Comparison of ENCODE assay signal across 16 cellular contexts in the genomic region with DNA sequence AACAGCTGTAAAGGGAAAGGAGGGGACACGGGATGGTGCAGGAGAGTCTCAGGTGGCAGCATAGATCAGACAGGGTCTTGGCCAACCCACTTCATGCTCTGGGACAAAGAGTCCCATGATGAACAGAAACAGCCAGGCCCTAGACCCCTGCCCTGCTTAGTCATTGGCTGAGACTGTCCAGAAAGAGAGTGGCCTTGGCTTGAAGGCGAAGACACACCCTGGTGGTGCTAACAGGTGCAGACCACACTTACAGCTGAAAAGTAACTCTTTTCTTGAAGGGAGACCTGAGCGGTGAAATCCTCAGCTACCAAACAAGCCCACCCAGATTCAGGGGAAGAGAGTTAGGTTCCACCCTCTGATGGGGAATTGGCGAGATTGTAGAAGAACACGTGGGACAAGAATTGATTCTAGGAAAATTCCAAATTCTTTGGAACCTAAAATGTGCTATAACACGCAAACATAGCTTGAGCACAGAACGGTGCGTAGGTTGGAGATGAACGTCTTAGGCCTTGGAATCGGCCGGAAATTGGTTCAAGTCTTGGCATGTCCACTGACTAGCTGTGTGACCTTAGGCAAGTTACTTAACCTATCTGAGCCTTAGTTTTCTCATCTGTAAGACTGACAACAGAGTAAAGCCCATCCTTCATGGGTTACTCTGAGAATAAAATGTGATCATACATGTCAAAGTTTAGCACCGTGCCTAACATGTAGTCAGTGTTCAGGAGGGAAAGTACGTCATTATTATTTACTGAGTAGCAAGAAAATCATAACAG. TPM values are rescaled to one million over a fixed set of nuclear protein-coding genes. Genes with fewer than 3 reads are reported as not detected.
DNase-seq lines count a peak whose midpoint lies in the region; ATAC-seq, FAIRE-seq and TF ChIP-seq lines count a peak whose summit lies in the region.
"Had no signal": no experiment of that assay in that cellular context is flagged by ENCODE, and none has a peak within 500 bp of the region (broad histone marks: within the 10 kb centered on the region; RNA-seq: fewer than 3 reads in every experiment).

No MANE protein-coding gene starts in this region.

- H2AK5ac ChIP-seq in H1 (ENCODE audit: low read depth, low read length): no peak overlapping the region
- no peak overlapping the region for H2AK5ac ChIP-seq in neuronal stem cell (ENCODE audit: low read depth, low read length)

- H2AFZ ChIP-seq in H1 (ENCODE audit: low read length): 0 out of 2 replicates have a peak overlapping the region, but pooled peaks have one; percentile 5
- H2AFZ ChIP-seq in neuronal stem cell (ENCODE audit: low read length): peak overlapping the region; percentile 25
- H2AFZ ChIP-seq: GM23248 had no signal

- H3K4ac ChIP-seq in H1 (replicated peaks; ENCODE audit: insufficient read length, low read depth, low read length): no peak overlapping the region
- no peak overlapping the region for H3K4ac ChIP-seq in neuronal stem cell (ENCODE audit: low read length)

- no peak overlapping the region for H3K56ac ChIP-seq in H1 (replicated peaks; ENCODE audit: insufficient read length, low read depth, low read length)

- no peaks in the 10 kb centered on the region for H4K20me1 ChIP-seq in BLaER1 treated with 17β-estradiol and CSF1 and Interleukin-3, amounts not matched to agents 10 nM and 100 nM
- H4K20me1 ChIP-seq in H1 (replicated peaks in 1 of 2; ENCODE audit: control insufficient read depth in 1 of 2, insufficient read depth in 2 of 2, low read length in 2 of 2): no peaks in the 10 kb centered on the region

- H3K23me2 ChIP-seq in H1 (ENCODE audit: low read depth, low read length): no peaks in the 10 kb centered on the region

- H3K27ac Mint-ChIP-seq in activated naive CD4-positive, alpha-beta T cell treated with anti-CD3 and anti-CD28 coated beads, Interleukin-2, amount 50 U/mL, for 72 hours: no peak overlapping the region
- H3K27ac Mint-ChIP-seq: CD4-positive, alpha-beta memory T cell had no signal

- H3K79me2 ChIP-seq in H1 (ENCODE audit: control insufficient read depth in 1 of 2, insufficient read depth in 2 of 2, low read length in 2 of 2): no peaks in the 10 kb centered on the region

- H3K9ac ChIP-seq in BLaER1 treated with 17β-estradiol and CSF1 and Interleukin-3, amounts not matched to agents 10 nM and 100 nM: peak overlapping the region in 1 of 11 experiments; percentile 33; a peak in 2 of 22 replicates
- no peak overlapping the region for H3K9ac ChIP-seq in H1 (replicated peaks in 1 of 4; ENCODE audit: extremely low read depth in 1 of 4, low read depth in 3 of 4, low read length in 3 of 4)
- H3K9ac ChIP-seq in neuronal stem cell (ENCODE audit: low read depth, low read length, poor library complexity): no peak overlapping the region
- H3K9ac ChIP-seq: GM23248 had no signal

- no peak overlapping the region for H4K91ac ChIP-seq in H1 (replicated peaks; ENCODE audit: insufficient read length, low read length)
- no peak overlapping the region for H4K91ac ChIP-seq in neuronal stem cell (ENCODE audit: low read depth, low read length, poor library complexity)

- TF ChIP-seq CTCF in HEK293 (tag by site-specific recombination; IDR thresholded peaks at IDR 0.05) (no peak), H1 (IDR thresholded peaks at IDR 0.05; ENCODE audit: control extremely low read depth in 1 of 3, insufficient read depth in 1 of 3, low read depth in 1 of 3, low read length in 3 of 3) (peak in 1 of 3 experiments; percentile 27; a peak in 1 of 4 replicates), foreskin fibroblast (IDR thresholded peaks at IDR 0.05; ENCODE audit: low read depth, low read length) (no peak)

- peaks cover 1 to 11% (median 7%) of the 10 kb centered on the region in 11 experiments; a peak in 18 of 22 replicates for H3K9me3 ChIP-seq in BLaER1 treated with 17β-estradiol and CSF1 and Interleukin-3, amounts not matched to agents 10 nM and 100 nM (replicated peaks in 1 of 11)
- H3K9me3 ChIP-seq in HEK293 (ENCODE audit: control insufficient read depth, insufficient read depth, low read depth, low read length): no peaks in the 10 kb centered on the region
- peaks cover 0 to 3% of the 10 kb centered on the region in 2 experiments; a peak in 1 of 4 replicates for H3K9me3 ChIP-seq in H1 (ENCODE audit: insufficient read depth in 2 of 2, low read depth in 1 of 2, low read length in 1 of 2)
- H3K9me3 ChIP-seq in neuronal stem cell (replicated peaks in 1 of 2; ENCODE audit: control insufficient read depth in 2 of 2, insufficient read depth in 1 of 2, low read depth in 1 of 2, low read length in 2 of 2): peaks cover 1 to 7% of the 10 kb centered on the region in 2 donors
- H3K9me3 ChIP-seq: HAP-1 had no signal

- H3K4me1 ChIP-seq in BLaER1 treated with 17β-estradiol and CSF1 and Interleukin-3, amounts not matched to agents 10 nM and 100 nM: peaks cover 0 to 19% (median 13%) of the 10 kb centered on the region in 10 experiments; a peak in 13 of 20 replicates
- H3K4me1 ChIP-seq in HEK293 (ENCODE audit: control insufficient read depth, insufficient read depth, low read length) (no peaks in the 10 kb centered on the region), H1 (replicated peaks in 1 of 4; ENCODE audit: control insufficient read depth in 3 of 4, insufficient read depth in 4 of 4, low read length in 3 of 4) (peaks cover 0 to 3% (median 0%) of the 10 kb centered on the region in 4 experiments; a peak in 1 of 7 replicates), neuronal stem cell (ENCODE audit: control insufficient read depth in 2 of 2, insufficient read depth in 1 of 2, low read depth in 1 of 2, low read length in 2 of 2) (peaks cover 15 to 20% of the 10 kb centered on the region in 2 donors)

- ATAC-seq in activated naive CD4-positive, alpha-beta T cell treated with anti-CD3 and anti-CD28 coated beads, Interleukin-2, amount 50 U/mL, for 72 hours: no peak
- ATAC-seq in HG02571 (IDR thresholded peaks at IDR 0.05; ENCODE audit: unreplicated experiment): no peak
- ATAC-seq: GM12878 had no signal

- TF ChIP-seq POLR2A in H1 (IDR thresholded peaks at IDR 0.05; ENCODE audit: control extremely low read depth in 1 of 2, low read depth in 2 of 2, low read length in 2 of 2): no peak

- POLR2A ChIA-PET in HEK293 (lab: Yijun Ruan, JAX) (interaction anchor here (0.5 kb wide), 1 partner anchor 16 kb away, joined by 5 read pairs; no protein-coding TSS in a partner anchor), H1 (lab: Charles Lee; ENCODE audit: partially characterized antibody) (interaction anchor here (1.2 to 1.3 kb wide), 4 partner anchors 38 to 60 kb away, joined by 3 read pairs; no protein-coding TSS in a partner anchor)

- H3K36me3 ChIP-seq in BLaER1 treated with 17β-estradiol and CSF1 and Interleukin-3, amounts not matched to agents 10 nM and 100 nM: no peaks in the 10 kb centered on the region
- H3K36me3 ChIP-seq in HEK293 (ENCODE audit: control insufficient read depth in 2 of 2, insufficient read depth in 1 of 2, low read length in 2 of 2) (no peaks in the 10 kb centered on the region), H1 (ENCODE audit: control insufficient read depth in 2 of 4, insufficient read depth in 4 of 4, low read length in 3 of 4) (no peaks in the 10 kb centered on the region), neuronal stem cell (replicated peaks in 1 of 2; ENCODE audit: control insufficient read depth in 2 of 2, insufficient read depth in 2 of 2, low read length in 2 of 2) (no peaks in the 10 kb centered on the region)
- H3K36me3 ChIP-seq: HAP-1 had no signal

- WGBS in H1 (ENCODE audit: extremely low coverage in 1 of 2, insufficient coverage in 1 of 2, insufficient read length in 1 of 2, insufficient replicate concordance in 2 of 2, low coverage in 1 of 2, low lambda C conversion rate in 2 of 2, missing lambda C conversion rate in 1 of 2), 2 experiments: 90% methylated on average over 13 of the region's 13 CpGs; no CpG with 5 or more reads in 1 of the 2 experiments
- WGBS in neuronal stem cell (ENCODE audit: extremely low coverage in 2 of 2, insufficient read length in 2 of 2, insufficient replicate concordance in 1 of 2), 2 donors: no CpG with 5 or more reads among the region's 13 CpGs

- no peak overlapping the region for H2BK120ac ChIP-seq in H1 (replicated peaks; ENCODE audit: low read depth, low read length)
- no peak overlapping the region for H2BK120ac ChIP-seq in neuronal stem cell (ENCODE audit: low read depth, low read length)

- DNase-seq in H1 (ENCODE audit: low read depth in 1 of 2, low spot score in 2 of 2): no peak
- no peak for DNase-seq in neuronal stem cell (ENCODE audit: low spot score)
- DNase-seq in activated naive CD4-positive, alpha-beta T cell treated with anti-CD3 and anti-CD28 coated beads, Interleukin-2, amount 50 U/mL, for 72 hours (ENCODE audit: low spot score in 2 of 2): no peak
- DNase-seq in foreskin fibroblast: no peak
- DNase-seq: ACHN; CD4-positive, alpha-beta memory T cell; DMS79; IMR-90 had no signal

- no peak overlapping the region for H3K4me3 ChIP-seq in BLaER1 treated with 17β-estradiol and CSF1 and Interleukin-3, amounts not matched to agents 10 nM and 100 nM
- H3K4me3 ChIP-seq in HEK293 (ENCODE audit: low read depth, low read length) (no peak overlapping the region), H1 (ENCODE audit: extremely low read depth in 1 of 4, insufficient read depth in 2 of 4, low read depth in 3 of 4, low read length in 4 of 4) (no peak overlapping the region), neuronal stem cell (ENCODE audit: low read length in 2 of 2) (no peak overlapping the region), foreskin fibroblast (ENCODE audit: low read depth in 1 of 2, low read length in 2 of 2) (no peak overlapping the region)
- H3K4me3 ChIP-seq: GM12878, GM23248, HAP-1 had no signal

- peaks cover under 1% of the 10 kb centered on the region in 2 donors for H3K9me3 Mint-ChIP-seq in activated naive CD4-positive, alpha-beta T cell treated with anti-CD3 and anti-CD28 coated beads, Interleukin-2, amount 50 U/mL, for 72 hours

- H2BK12ac ChIP-seq in H1 (ENCODE audit: low read depth, low read length): no peak overlapping the region; the same call in 1 of the 2 replicates
- no peak overlapping the region for H2BK12ac ChIP-seq in neuronal stem cell (ENCODE audit: low read length)

- no peak overlapping the region for H2BK15ac ChIP-seq in H1 (ENCODE audit: low read length)
- no peak overlapping the region for H2BK15ac ChIP-seq in neuronal stem cell (ENCODE audit: low read length)

- FAIRE-seq in H1 (lab: Jason Lieb, UNC): no peak
- FAIRE-seq: GM12878, GM18507 had no signal

- H4K8ac ChIP-seq in H1 (ENCODE audit: extremely low read depth, insufficient read depth, low read length): no peak overlapping the region
- no peak overlapping the region for H4K8ac ChIP-seq in neuronal stem cell (ENCODE audit: low read depth, low read length)

- peak overlapping the region in 8 of 11 experiments; percentile 6 to 79 (median 50); a peak in 14 of 22 replicates for H3K4me2 ChIP-seq in BLaER1 treated with 17β-estradiol and CSF1 and Interleukin-3, amounts not matched to agents 10 nM and 100 nM
- H3K4me2 ChIP-seq in H1 (ENCODE audit: insufficient read depth in 1 of 2, low read depth in 2 of 2, low read length in 2 of 2): no peak overlapping the region
- no peak overlapping the region for H3K4me2 ChIP-seq in neuronal stem cell (ENCODE audit: insufficient read depth, low read length, poor library complexity, severe bottlenecking)

- H3K79me1 ChIP-seq in H1 (ENCODE audit: low read depth, low read length): no peaks in the 10 kb centered on the region
- no peaks in the 10 kb centered on the region for H3K79me1 ChIP-seq in neuronal stem cell (ENCODE audit: low read depth, low read length)

- TF ChIP-seq EP300 in H1 (IDR thresholded peaks at IDR 0.05; ENCODE audit: borderline replicate concordance in 1 of 2, low read depth in 2 of 2, low read length in 2 of 2): no peak

- peak; percentile 19 to 34; a peak in 2 of 4 replicates for TF ChIP-seq RAD21 in H1 (IDR thresholded peaks at IDR 0.05 in 1 of 2, conservative IDR thresholded peaks at IDR 0.05 in 1 of 2; ENCODE audit: low read depth in 2 of 2, low read length in 2 of 2)

- peaks cover 0 to under 1% of the 10 kb centered on the region in 2 donors for H3K36me3 Mint-ChIP-seq in activated naive CD4-positive, alpha-beta T cell treated with anti-CD3 and anti-CD28 coated beads, Interleukin-2, amount 50 U/mL, for 72 hours

- H4K5ac ChIP-seq in H1 (ENCODE audit: insufficient read length, low read depth, low read length): no peak overlapping the region

- no peak overlapping the region for H3K27ac ChIP-seq in BLaER1 treated with 17β-estradiol and CSF1 and Interleukin-3, amounts not matched to agents 10 nM and 100 nM
- H3K27ac ChIP-seq in HEK293 (ENCODE audit: extremely low read depth, low read depth, low read length) (no peak overlapping the region), H1 (ENCODE audit: low read depth, low read length) (no peak overlapping the region), neuronal stem cell (replicated peaks; ENCODE audit: low read length) (no peak overlapping the region)
- H3K27ac ChIP-seq: C4-2B, GM23248 had no signal

- H2BK5ac ChIP-seq in H1 (ENCODE audit: low read depth, low read length): no peak overlapping the region
- no peak overlapping the region for H2BK5ac ChIP-seq in neuronal stem cell (ENCODE audit: low read length)

- H3K27me3 ChIP-seq in BLaER1 treated with 17β-estradiol and CSF1 and Interleukin-3, amounts not matched to agents 10 nM and 100 nM: no peaks in the 10 kb centered on the region
- H3K27me3 ChIP-seq in H1 (replicated peaks in 1 of 4; ENCODE audit: control insufficient read depth in 3 of 4, extremely low read depth in 1 of 4, insufficient read depth in 3 of 4, low read length in 3 of 4) (no peaks in the 10 kb centered on the region), neuronal stem cell (ENCODE audit: control insufficient read depth in 3 of 3, insufficient read depth in 3 of 3, low read depth in 1 of 3, low read length in 3 of 3) (no peaks in the 10 kb centered on the region)

- no peak overlapping the region for H2BK20ac ChIP-seq in H1 (ENCODE audit: low read length)

- H3K18ac ChIP-seq in H1 (ENCODE audit: extremely low read depth, low read length) (no peak overlapping the region), neuronal stem cell (ENCODE audit: low read length) (no peak overlapping the region)

- H3K14ac ChIP-seq in H1 (ENCODE audit: insufficient read length) (no peak overlapping the region), neuronal stem cell (ENCODE audit: low read length) (no peak overlapping the region)

- no peak overlapping the region for H3K23ac ChIP-seq in H1 (ENCODE audit: insufficient read length)
- no peak overlapping the region for H3K23ac ChIP-seq in neuronal stem cell (ENCODE audit: low read depth, low read length, poor library complexity)

- CTCF ChIA-PET in HEK293 (lab: Yijun Ruan, JAX): interaction anchor here (0.5 to 1.7 kb wide), 3 partner anchors 8 to 1198 kb away, joined by 3 to 5 read pairs (median 3); no protein-coding TSS in a partner anchor
- CTCF ChIA-PET in H1 (lab: Charles Lee; ENCODE audit: partially characterized antibody): interaction anchor here (0.6 to 5.9 kb wide), 22 partner anchors 9 to 425 kb away, joined by 3 to 67 read pairs (median 4); no protein-coding TSS in a partner anchor

RNA-seq across cellular contexts. Expression of a gene that starts 12.5 kb away (rescaled TPM):
- 5.8 and 7.0 TPM in 2 replicates for total RNA-seq in H1 (2021; fragmentation: NEBNext Ultra II Directional; extraction: Animal tissue kit (Norgen Biotek cat#: 25700))
- 3.7 and 4.6 TPM in 2 replicates for polyA plus RNA-seq in H1 (2011; rRNA removed)
- polyA plus RNA-seq in H1 (2011; cell fraction: cytosol; rRNA removed): 3.9 TPM
- polyA plus RNA-seq in H1 (2011; cell fraction: nucleus; rRNA removed): 12.8 TPM
- polyA plus RNA-seq in H1 (2012, experiment 1 of 2): 3.2 to 3.9 TPM (median 3.6 TPM) in 4 replicates
- 1.7 TPM for polyA plus RNA-seq in H1 (2012, experiment 2 of 2)
- 3.0 TPM for polyA plus RNA-seq in H1 (2013, experiment 1 of 2)
- polyA plus RNA-seq in H1 (2013, experiment 2 of 2): 2.4 TPM
- polyA minus RNA-seq in H1 (2011; rRNA and poly(A)+ RNA removed): 18.3 and 19.3 TPM in 2 replicates
- polyA minus RNA-seq in H1 (2011; cell fraction: cytosol; rRNA and poly(A)+ RNA removed): 6.3 TPM
- 26.2 TPM for polyA minus RNA-seq in H1 (2011; cell fraction: nucleus; rRNA and poly(A)+ RNA removed)
- polyA plus RNA-seq in neuronal stem cell (2013, experiment 1 of 2): 1.1 TPM
- polyA plus RNA-seq in neuronal stem cell (2013, experiment 2 of 2): 1.2 TPM
- 1 to 10 TPM; 2.3 to 3.3 TPM for total RNA-seq in activated naive CD4-positive, alpha-beta T cell treated with anti-CD3 and anti-CD28 coated beads, Interleukin-2, amount 50 U/mL, for 72 hours

Comparison
In these comparisons a context has a peak if more than half of its experiments do, and no peak if none do; other contexts are left out.
1. H3K4me2 ChIP-seq: peak in BLaER1 treated with 17β-estradiol and CSF1 and Interleukin-3, amounts not matched to agents 10 nM and 100 nM (8 of 11); none in H1 (0 of 2) and neuronal stem cell (single experiment).